ENCODE assay signal across 20 cellular contexts in the genomic region with DNA sequence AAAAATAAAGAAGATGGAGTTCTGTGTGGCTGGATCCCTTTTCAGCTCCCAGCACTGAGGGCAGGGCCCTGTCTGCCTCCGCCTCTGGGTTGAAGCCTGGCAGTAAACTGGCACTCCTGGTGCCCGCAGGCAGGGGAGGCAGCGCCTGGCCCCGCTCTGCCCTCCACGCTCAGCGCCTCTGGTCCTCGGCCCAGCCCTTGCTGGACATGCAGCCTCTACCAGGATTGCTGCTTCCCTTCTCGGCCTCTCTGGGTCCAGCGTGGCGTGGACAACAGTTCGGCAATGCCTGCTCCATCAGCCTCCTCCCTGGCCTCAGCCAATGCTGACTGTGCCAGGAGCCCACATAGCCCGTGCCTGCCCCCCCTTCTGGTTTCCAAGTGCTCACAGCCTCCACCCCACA.
DNase-seq lines count a peak whose midpoint lies in the region; ATAC-seq, FAIRE-seq and TF ChIP-seq lines count a peak whose summit lies in the region.
"Had no signal": no experiment of that assay in that cellular context is flagged by ENCODE, and none has a peak within 500 bp of the region (broad histone marks: within the 10 kb centered on the region; RNA-seq: fewer than 3 reads in every experiment).

No MANE protein-coding gene starts in this region.

- H3K36me3 ChIP-seq in KMS-11 (ENCODE audit: insufficient read depth) (no peaks in the 10 kb centered on the region), H1 (ENCODE audit: control insufficient read depth in 2 of 4, insufficient read depth in 4 of 4, low read length in 3 of 4) (no peaks in the 10 kb centered on the region), osteoblast (ENCODE audit: insufficient read depth, low read length) (peaks cover 20% of the 10 kb centered on the region), A673 (ENCODE audit: insufficient read depth, low read length, poor library complexity, severe bottlenecking) (no peaks in the 10 kb centered on the region)

- no peaks in the 10 kb centered on the region for H3K9me3 Mint-ChIP-seq in activated CD8-positive, alpha-beta T cell treated with anti-CD3 and anti-CD28 coated beads, Interleukin-2, amount 10 ng/mL, durations not matched to agents 7 days and 5 days (ENCODE audit: insufficient read depth)
- H3K9me3 Mint-ChIP-seq in activated CD8-positive, alpha-beta T cell treated with anti-CD3 and anti-CD28 coated beads for 36 hours, result no peaks in the 10 kb centered on the region
- H3K9me3 Mint-ChIP-seq: CD4-positive, alpha-beta T cell; GM23338 had no signal

- H3K27me3 ChIP-seq in KMS-11 (ENCODE audit: insufficient read depth, low read depth) (no peaks in the 10 kb centered on the region), H1 (replicated peaks in 1 of 4; ENCODE audit: control insufficient read depth in 3 of 4, extremely low read depth in 1 of 4, insufficient read depth in 3 of 4, low read length in 3 of 4) (no peaks in the 10 kb centered on the region), osteoblast (ENCODE audit: insufficient read depth, low read length) (no peaks in the 10 kb centered on the region), A673 (replicated peaks; ENCODE audit: insufficient read depth, low read depth, low read length, poor library complexity) (no peaks in the 10 kb centered on the region)

- intact Hi-C loops in activated CD8-positive, alpha-beta T cell treated with anti-CD3 and anti-CD28 coated beads for 36 hours (cut with micrococcal nuclease), result no loop called here
- intact Hi-C loops in A673 (cut with micrococcal nuclease; ENCODE audit: unreplicated experiment), result no loop called here

- ATAC-seq in activated CD8-positive, alpha-beta T cell treated with anti-CD3 and anti-CD28 coated beads, Interleukin-2, amount 10 ng/mL, durations not matched to agents 7 days and 5 days, result no peak
- ATAC-seq in activated CD8-positive, alpha-beta T cell treated with anti-CD3 and anti-CD28 coated beads for 36 hours, result no peak
- ATAC-seq: GM12878, GM23338 had no signal

- no peaks in the 10 kb centered on the region for H3K27me3 Mint-ChIP-seq in activated CD8-positive, alpha-beta T cell treated with anti-CD3 and anti-CD28 coated beads, Interleukin-2, amount 10 ng/mL, durations not matched to agents 7 days and 5 days (ENCODE audit: low read depth)
- no peaks in the 10 kb centered on the region for H3K27me3 Mint-ChIP-seq in activated CD8-positive, alpha-beta T cell treated with anti-CD3 and anti-CD28 coated beads for 36 hours
- H3K27me3 Mint-ChIP-seq: CD4-positive, alpha-beta T cell had no signal

- H2BK20ac ChIP-seq in H1 (ENCODE audit: low read length), result no peak overlapping the region

- H3K79me2 ChIP-seq in KMS-11 (ENCODE audit: insufficient read depth, low read depth), result no peaks in the 10 kb centered on the region
- no peaks in the 10 kb centered on the region for H3K79me2 ChIP-seq in H1 (ENCODE audit: control insufficient read depth in 1 of 2, insufficient read depth in 2 of 2, low read length in 2 of 2)
- H3K79me2 ChIP-seq in osteoblast (ENCODE audit: insufficient read depth, low read length), result no peaks in the 10 kb centered on the region

- no peak overlapping the region for H2BK12ac ChIP-seq in H1 (ENCODE audit: low read depth, low read length)

- no peak overlapping the region for H3K4ac ChIP-seq in H1 (replicated peaks; ENCODE audit: insufficient read length, low read depth, low read length)

- H3K4me1 ChIP-seq in KMS-11 (ENCODE audit: low read depth, poor library complexity, severe bottlenecking) (peaks cover 78% of the 10 kb centered on the region), H1 (replicated peaks in 1 of 4; ENCODE audit: control insufficient read depth in 3 of 4, insufficient read depth in 4 of 4, low read length in 3 of 4) (no peaks in the 10 kb centered on the region), osteoblast (ENCODE audit: insufficient read depth, low read length) (no peaks in the 10 kb centered on the region), A673 (ENCODE audit: insufficient read depth, low read length, poor library complexity, severe bottlenecking) (no peaks in the 10 kb centered on the region)

- peak overlapping the region; percentile 16; the same call in 1 of the 2 replicates for H2BK5ac ChIP-seq in H1 (ENCODE audit: low read depth, low read length)

- TF ChIP-seq EP300 in H1 (IDR thresholded peaks at IDR 0.05; ENCODE audit: borderline replicate concordance in 1 of 2, low read depth in 2 of 2, low read length in 2 of 2), result no peak

- no TSS peak for BruUV-seq in A673 (replicated peaks; lab: Mats Ljungman, UMichigan)

- no peak overlapping the region for H4K91ac ChIP-seq in H1 (replicated peaks; ENCODE audit: insufficient read length, low read length)

- H2AFZ ChIP-seq in KMS-11 (ENCODE audit: low read depth) (no peak overlapping the region), H1 (ENCODE audit: low read length) (no peak overlapping the region), osteoblast (ENCODE audit: low read length) (no peak overlapping the region)
- H2AFZ ChIP-seq: GM23338 had no signal

- no peak overlapping the region for H3K56ac ChIP-seq in H1 (replicated peaks; ENCODE audit: insufficient read length, low read depth, low read length)

- H3K9me3 ChIP-seq in H1 (ENCODE audit: insufficient read depth in 2 of 2, low read depth in 1 of 2, low read length in 1 of 2) (no peaks in the 10 kb centered on the region), osteoblast (ENCODE audit: low read depth, low read length) (no peaks in the 10 kb centered on the region), A673 (ENCODE audit: low read depth, low read length, poor library complexity, severe bottlenecking) (no peaks in the 10 kb centered on the region)

- CTCF ChIA-PET in activated CD8-positive, alpha-beta T cell treated with anti-CD3 and anti-CD28 coated beads, Interleukin-2, amount 10 ng/mL, durations not matched to agents 7 days and 5 days (lab: Charles Lee), result no interaction called here
- CTCF ChIA-PET in activated CD8-positive, alpha-beta T cell treated with anti-CD3 and anti-CD28 coated beads for 36 hours (lab: Charles Lee), result interaction anchor here (1.6 kb wide), 1 partner anchor 63 kb away, joined by 4 read pairs; no protein-coding TSS in a partner anchor
- CTCF ChIA-PET in H1 (lab: Charles Lee; ENCODE audit: partially characterized antibody), result interaction anchor here (0.6 to 1.4 kb wide), 5 partner anchors 9 to 300 kb away, joined by 3 to 4 read pairs (median 3); no protein-coding TSS in a partner anchor
- CTCF ChIA-PET in A673 (lab: Charles Lee), result no interaction called here

- no peak overlapping the region for H4K5ac ChIP-seq in H1 (ENCODE audit: insufficient read length, low read depth, low read length)

- no peak for DNase-seq in activated CD8-positive, alpha-beta T cell treated with anti-CD3 and anti-CD28 coated beads, Interleukin-2, amount 10 ng/mL, durations not matched to agents 7 days and 5 days
- no peak for DNase-seq in activated CD8-positive, alpha-beta T cell treated with anti-CD3 and anti-CD28 coated beads for 36 hours
- DNase-seq in H1 (ENCODE audit: low read depth in 1 of 2, low spot score in 2 of 2) (no peak), osteoblast (ENCODE audit: insufficient read length, low spot score, missing footprints) (peak; percentile 62), A673 (ENCODE audit: low spot score) (no peak), DMS53 (lab: John Stamatoyannopoulos, UW) (no peak)
- DNase-seq in stimulated activated CD8-positive, alpha-beta memory T cell treated with anti-CD3 and anti-CD28 coated beads, Interleukin-4, amount 100 ng/mL, for 48 hours, result no peak
- DNase-seq: CD4-positive, alpha-beta T cell; DMS153; EL; KBM-7; NCI-H1105 treated with DMSO at 0.1 percent for 48 hours; NCI-H1694; NCI-H2081 treated with DMSO at 0.1 percent for 48 hours; NCI-H446 treated with DMSO at 0.1 percent for 48 hours; NCI-H69 had no signal

- H3K27ac Mint-ChIP-seq in activated CD8-positive, alpha-beta T cell treated with anti-CD3 and anti-CD28 coated beads, Interleukin-2, amount 10 ng/mL, durations not matched to agents 7 days and 5 days, result peak overlapping the region; percentile 35
- H3K27ac Mint-ChIP-seq in activated CD8-positive, alpha-beta T cell treated with anti-CD3 and anti-CD28 coated beads for 36 hours, result no peak overlapping the region
- H3K27ac Mint-ChIP-seq: CD4-positive, alpha-beta T cell; GM23338 had no signal

- H2AK5ac ChIP-seq in H1 (ENCODE audit: low read depth, low read length), result no peak overlapping the region

- H3K4me1 Mint-ChIP-seq in activated CD8-positive, alpha-beta T cell treated with anti-CD3 and anti-CD28 coated beads, Interleukin-2, amount 10 ng/mL, durations not matched to agents 7 days and 5 days (ENCODE audit: low read depth), result no peaks in the 10 kb centered on the region
- no peaks in the 10 kb centered on the region for H3K4me1 Mint-ChIP-seq in activated CD8-positive, alpha-beta T cell treated with anti-CD3 and anti-CD28 coated beads for 36 hours (ENCODE audit: low read depth)

- 89% methylated on average over 12 of the region's 12 CpGs; no CpG with 5 or more reads in 1 of the 2 experiments for WGBS in H1 (ENCODE audit: extremely low coverage in 1 of 2, insufficient coverage in 1 of 2, insufficient read length in 1 of 2, insufficient replicate concordance in 2 of 2, low coverage in 1 of 2, low lambda C conversion rate in 2 of 2, missing lambda C conversion rate in 1 of 2), 2 experiments

- no peaks in the 10 kb centered on the region for H3K23me2 ChIP-seq in H1 (ENCODE audit: low read depth, low read length)

- no peak overlapping the region for H3K9ac ChIP-seq in KMS-11
- no peak overlapping the region for H3K9ac ChIP-seq in H1 (replicated peaks in 1 of 4; ENCODE audit: extremely low read depth in 1 of 4, low read depth in 3 of 4, low read length in 3 of 4)

- POLR2A ChIA-PET in activated CD8-positive, alpha-beta T cell treated with anti-CD3 and anti-CD28 coated beads, Interleukin-2, amount 10 ng/mL, durations not matched to agents 7 days and 5 days (lab: Charles Lee), result no interaction called here
- POLR2A ChIA-PET in activated CD8-positive, alpha-beta T cell treated with anti-CD3 and anti-CD28 coated beads for 36 hours (lab: Charles Lee), result no interaction called here
- POLR2A ChIA-PET in H1 (lab: Charles Lee; ENCODE audit: partially characterized antibody) (interaction anchor here (0.6 kb wide), 1 partner anchor 623 kb away, joined by 3 read pairs; no protein-coding TSS in a partner anchor), A673 (lab: Charles Lee; ENCODE audit: low non-redundant PET) (no interaction called here)

- no peak overlapping the region for H4K8ac ChIP-seq in H1 (ENCODE audit: extremely low read depth, insufficient read depth, low read length)

- TF ChIP-seq CTCF in activated CD8-positive, alpha-beta T cell treated with anti-CD3 and anti-CD28 coated beads for 36 hours (IDR thresholded peaks at IDR 0.05), result no peak
- no peak for TF ChIP-seq CTCF in KMS-11 (conservative IDR thresholded peaks at IDR 0.05; ENCODE audit: low read depth, low read length)
- TF ChIP-seq CTCF in H1 (IDR thresholded peaks at IDR 0.05; ENCODE audit: control extremely low read depth in 1 of 3, insufficient read depth in 1 of 3, low read depth in 1 of 3, low read length in 3 of 3), result no peak
- no peak for TF ChIP-seq CTCF in osteoblast (IDR thresholded peaks at IDR 0.05; ENCODE audit: extremely low read depth, low read depth, low read length)
- no peak for TF ChIP-seq CTCF in A673 (conservative IDR thresholded peaks at IDR 0.05; ENCODE audit: low read depth, low read length)

- H3K4me3 ChIP-seq in KMS-11 (IDR thresholded peaks at IDR 0.05; ENCODE audit: insufficient read depth, low read depth, low read length) (no peak overlapping the region), H1 (ENCODE audit: extremely low read depth in 1 of 4, insufficient read depth in 2 of 4, low read depth in 3 of 4, low read length in 4 of 4) (no peak overlapping the region), osteoblast (ENCODE audit: insufficient read depth, low read length) (no peak overlapping the region), A673 (ENCODE audit: low read depth, low read length, poor library complexity, severe bottlenecking) (no peak overlapping the region)
- H3K4me3 ChIP-seq: GM12878, GM23338 had no signal

- no peak overlapping the region for H3K14ac ChIP-seq in H1 (ENCODE audit: insufficient read length)

- no peak overlapping the region for H2BK120ac ChIP-seq in H1 (replicated peaks; ENCODE audit: low read depth, low read length)

- peaks cover 33% of the 10 kb centered on the region for H3K36me3 Mint-ChIP-seq in activated CD8-positive, alpha-beta T cell treated with anti-CD3 and anti-CD28 coated beads, Interleukin-2, amount 10 ng/mL, durations not matched to agents 7 days and 5 days (ENCODE audit: low read depth)
- H3K36me3 Mint-ChIP-seq in activated CD8-positive, alpha-beta T cell treated with anti-CD3 and anti-CD28 coated beads for 36 hours (ENCODE audit: low read depth), result peaks cover 9% of the 10 kb centered on the region

- no peak for FAIRE-seq in H1 (lab: Jason Lieb, UNC)
- FAIRE-seq: GM12878 had no signal

- no peak overlapping the region for H3K23ac ChIP-seq in H1 (ENCODE audit: insufficient read length)

- peak overlapping the region; percentile 100; the same call in 1 of the 2 replicates for H3K27ac ChIP-seq in KMS-11
- H3K27ac ChIP-seq in H1 (ENCODE audit: low read depth, low read length), result no peak overlapping the region
- no peak overlapping the region for H3K27ac ChIP-seq in osteoblast (ENCODE audit: low read depth, low read length)
- H3K27ac ChIP-seq in A673 (ENCODE audit: low read depth, low read length, poor library complexity, severe bottlenecking), result no peak overlapping the region
- H3K27ac ChIP-seq: 22Rv1 had no signal

- no peak overlapping the region for H3K18ac ChIP-seq in H1 (ENCODE audit: extremely low read depth, low read length)

- H3K4me3 Mint-ChIP-seq in activated CD8-positive, alpha-beta T cell treated with anti-CD3 and anti-CD28 coated beads, Interleukin-2, amount 10 ng/mL, durations not matched to agents 7 days and 5 days, result no peak overlapping the region
- H3K4me3 Mint-ChIP-seq in activated CD8-positive, alpha-beta T cell treated with anti-CD3 and anti-CD28 coated beads for 36 hours, result no peak overlapping the region
- H3K4me3 Mint-ChIP-seq: CD4-positive, alpha-beta T cell; GM23338 had no signal

- TF ChIP-seq RAD21 in H1 (IDR thresholded peaks at IDR 0.05 in 1 of 2, conservative IDR thresholded peaks at IDR 0.05 in 1 of 2; ENCODE audit: low read depth in 2 of 2, low read length in 2 of 2), result no peak

- H4K20me1 ChIP-seq in KMS-11 (ENCODE audit: insufficient read depth), result no peaks in the 10 kb centered on the region
- H4K20me1 ChIP-seq in H1 (replicated peaks in 1 of 2; ENCODE audit: control insufficient read depth in 1 of 2, insufficient read depth in 2 of 2, low read length in 2 of 2), result peaks cover 2 to 3% of the 10 kb centered on the region in 2 experiments
- no peaks in the 10 kb centered on the region for H4K20me1 ChIP-seq in osteoblast (ENCODE audit: insufficient read depth, low read length)

- no peaks in the 10 kb centered on the region for H3K79me1 ChIP-seq in H1 (ENCODE audit: low read depth, low read length)

- H2BK15ac ChIP-seq in H1 (ENCODE audit: low read length), result no peak overlapping the region

- no peak for TF ChIP-seq POLR2A in H1 (IDR thresholded peaks at IDR 0.05; ENCODE audit: control extremely low read depth in 1 of 2, low read depth in 2 of 2, low read length in 2 of 2)

- H3K4me2 ChIP-seq in KMS-11 (no peak overlapping the region), H1 (ENCODE audit: insufficient read depth in 1 of 2, low read depth in 2 of 2, low read length in 2 of 2) (no peak overlapping the region), osteoblast (ENCODE audit: insufficient read depth, low read length) (no peak overlapping the region)
- H3K4me2 ChIP-seq: GM23338 had no signal

Comparison
In these comparisons a context has a peak if more than half of its experiments do, and no peak if none do; other contexts are left out.
1. CTCF ChIA-PET loops: an anchor here in activated CD8-positive, alpha-beta T cell treated with anti-CD3 and anti-CD28 coated beads for 36 hours (1.6 kb wide) and H1 (0.6 to 1.4 kb wide); none called in activated CD8-positive, alpha-beta T cell treated with anti-CD3 and anti-CD28 coated beads, Interleukin-2, amount 10 ng/mL, durations not matched to agents 7 days and 5 days and A673.